ENCODE assay signal across 7 cellular contexts in genomic region chr4:72929596-72930274, GRCh38.
A peak's percentile ranks its signal among the peaks of the same experiment; 100 is the strongest.
DNase-seq lines count a peak whose midpoint lies in the region; ATAC-seq and TF ChIP-seq lines count a peak whose summit lies in the region.
"Not testable (repeated sequence)": the region's sequence is repeated elsewhere in the genome, so short reads cannot be mapped to it uniquely, and the experiment has no call there.

No MANE protein-coding gene starts in this region.

- H3K9me3 ChIP-seq in PC-3 (ENCODE audit: low read length); SJCRH30 (replicated peaks); stomach: not testable (repeated sequence)

- not testable (repeated sequence) for H3K4me3 Mint-ChIP-seq in Calu3 (ENCODE audit: low read depth, unreplicated experiment); neural crest cell

- CTCF ChIA-PET in Calu3 (lab: Charles Lee); PC-3 (lab: Charles Lee): not testable (repeated sequence)

- not testable (repeated sequence) for H3K4me1 Mint-ChIP-seq in Calu3 (ENCODE audit: low read depth, unreplicated experiment); neural crest cell

- H3K27me3 ChIP-seq in PC-3 (ENCODE audit: low read length); SJCRH30; stomach: not testable (repeated sequence)

- not testable (repeated sequence) for H3K9ac ChIP-seq in PC-3 (ENCODE audit: low read length)

- H3K36me3 Mint-ChIP-seq in Calu3 (ENCODE audit: insufficient read depth, unreplicated experiment); neural crest cell (ENCODE audit: low read depth): not testable (repeated sequence)

- DNase-seq in Calu3, result peak; percentile 1
- DNase-seq in PC-3, result peak; percentile 87
- DNase-seq in SJCRH30; neural crest cell (ENCODE audit: low read depth, low spot score): not testable (repeated sequence)
- peak; percentile 68 for DNase-seq in epithelial cell of esophagus (ENCODE audit: low read depth)
- peak; percentile 26 for DNase-seq in stomach

- H3K4me2 ChIP-seq in PC-3 (ENCODE audit: low read length), result peak overlapping the region; percentile 53

- not testable (repeated sequence) for H4K20me1 ChIP-seq in PC-3 (ENCODE audit: low read length)

- not testable (repeated sequence) for H3K9me2 ChIP-seq in PC-3 (replicated peaks; ENCODE audit: low read length)

- not testable (repeated sequence) for TF ChIP-seq CTCF in 22Rv1 (IDR thresholded peaks at IDR 0.05); Calu3 (IDR thresholded peaks at IDR 0.05; ENCODE audit: unreplicated experiment); PC-3 (conservative IDR thresholded peaks at IDR 0.05; ENCODE audit: low read depth, low read length); epithelial cell of esophagus (IDR thresholded peaks at IDR 0.05; ENCODE audit: insufficient read depth, low read depth, low read length, missing control alignments); neural crest cell (conservative IDR thresholded peaks at IDR 0.05); stomach (IDR thresholded peaks at IDR 0.05)

- intact Hi-C loops in Calu3 (cut with micrococcal nuclease; ENCODE audit: unreplicated experiment); PC-3 (cut with micrococcal nuclease); stomach (cut with DNase I; ENCODE audit: low total_unique reads): not testable (repeated sequence)

- not testable (repeated sequence) for H3K9me3 Mint-ChIP-seq in Calu3 (ENCODE audit: low read depth, unreplicated experiment); neural crest cell

- H3K4me1 ChIP-seq in PC-3 (ENCODE audit: insufficient read depth, low read length) (peaks cover 16% of the 10 kb centered on the region), SJCRH30 (peaks cover 31% of the 10 kb centered on the region)
- H3K4me1 ChIP-seq in stomach, result not testable (repeated sequence)

- not testable (repeated sequence) for H3K27ac Mint-ChIP-seq in Calu3 (ENCODE audit: unreplicated experiment)
- H3K27ac Mint-ChIP-seq in neural crest cell (ENCODE audit: unreplicated experiment), result peak overlapping the region; percentile 24

- not testable (repeated sequence) for H3K79me2 ChIP-seq in PC-3 (ENCODE audit: low read length)

- not testable (repeated sequence) for H3F3A ChIP-seq in PC-3 (ENCODE audit: low read length, unreplicated experiment)

- H3K36me3 ChIP-seq in PC-3 (ENCODE audit: low read depth, low read length); SJCRH30; stomach: not testable (repeated sequence)

- not testable (repeated sequence) for TF ChIP-seq EP300 in stomach (IDR thresholded peaks at IDR 0.05)

- 84 to 90% (median 87%) methylated on average over 8 to 10 of the region's 10 CpGs for WGBS in stomach, 5 donors

- not testable (repeated sequence) for H2AFZ ChIP-seq in PC-3 (ENCODE audit: low read length)

- POLR2A ChIA-PET in PC-3 (lab: Charles Lee; ENCODE audit: unreplicated experiment), result not testable (repeated sequence)

- not testable (repeated sequence) for TF ChIP-seq POLR2A in stomach (IDR thresholded peaks at IDR 0.05)

- not testable (repeated sequence) for ATAC-seq in PC-3

- not testable (repeated sequence) for H3K4me3 ChIP-seq in PC-3 (ENCODE audit: low read length); SJCRH30; epithelial cell of esophagus (ENCODE audit: low read length); stomach

- H3K27ac ChIP-seq in 22Rv1 (peak overlapping the region; percentile 49), PC-3 (ENCODE audit: low read length) (peak overlapping the region; percentile 49), SJCRH30 (peak overlapping the region; percentile 98)
- not testable (repeated sequence) for H3K27ac ChIP-seq in stomach

- H3K27me3 Mint-ChIP-seq in Calu3 (ENCODE audit: unreplicated experiment); neural crest cell (ENCODE audit: low read depth): not testable (repeated sequence)

- not testable (repeated sequence) for BruUV-seq in Calu3 (replicated peaks; lab: Mats Ljungman, UMichigan); PC-3 (replicated peaks; lab: Mats Ljungman, UMichigan)
